ENCODE assay signal across 24 cellular contexts in the genomic region with DNA sequence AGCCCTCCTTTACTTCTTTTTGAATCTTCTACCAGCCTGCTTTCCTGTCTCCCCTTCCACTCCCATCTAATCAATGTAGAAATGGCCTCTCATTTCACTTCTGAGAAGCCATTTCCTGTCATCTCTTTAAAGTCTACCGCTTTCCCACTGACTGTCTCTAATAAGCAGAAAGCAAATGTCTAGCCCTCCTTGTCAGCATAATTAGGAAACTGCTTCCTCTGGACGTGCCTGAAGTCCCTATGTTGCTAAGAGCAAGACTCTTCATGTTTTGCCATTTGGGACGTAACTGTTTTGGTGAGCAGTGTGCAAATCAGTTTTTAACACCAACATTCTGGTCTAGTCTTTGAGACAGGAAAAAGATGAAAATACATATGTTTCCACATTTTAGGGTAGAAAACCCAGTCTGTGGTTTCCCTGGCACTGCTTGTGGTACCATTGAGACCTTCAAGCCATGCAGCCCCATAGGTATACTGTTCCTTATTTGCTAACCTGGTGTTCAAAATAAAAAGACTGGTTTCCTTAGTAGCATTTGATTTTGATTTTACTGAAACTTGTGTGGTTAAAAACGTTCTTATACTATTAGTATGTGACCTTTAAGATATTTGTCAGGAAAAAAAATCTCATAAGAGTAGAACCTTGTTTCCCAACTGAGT. TPM values are rescaled to one million over a fixed set of nuclear protein-coding genes. Genes with fewer than 3 reads are reported as not detected.
DNase-seq lines count a peak whose midpoint lies in the region; ATAC-seq, FAIRE-seq and TF ChIP-seq lines count a peak whose summit lies in the region.
"Had no signal": no experiment of that assay in that cellular context is flagged by ENCODE, and none has a peak within 500 bp of the region (broad histone marks: within the 10 kb centered on the region; RNA-seq: fewer than 3 reads in every experiment).

No MANE protein-coding gene starts in this region.

- no peak overlapping the region for H2BK15ac ChIP-seq in neuronal stem cell (ENCODE audit: low read length)

- ATAC-seq in activated CD8-positive, alpha-beta memory T cell treated with anti-CD3 and anti-CD28 coated beads, Interleukin-2, amount 10 ng/mL, durations not matched to agents 7 days and 5 days, result peak; percentile 62
- peak; percentile 89 to 92 for ATAC-seq in stimulated activated naive B cell treated with anti-CD40 and anti-IgM and Interleukin-4, amounts not matched to agents 10 μg/mL and 1 μg/mL and 100 μg/mL, for 72 hours (replicated peaks)
- ATAC-seq: A549 had no signal

- no TSS peak for BruUV-seq in A673 (replicated peaks; lab: Mats Ljungman, UMichigan)

- no peak overlapping the region for H3K4ac ChIP-seq in neuronal stem cell (ENCODE audit: low read length)

- no peak overlapping the region for H3K4me3 ChIP-seq in A673 (ENCODE audit: low read depth, low read length, poor library complexity, severe bottlenecking)
- no peak overlapping the region for H3K4me3 ChIP-seq in neuronal stem cell (ENCODE audit: low read length in 2 of 2)
- H3K4me3 ChIP-seq: A549, PC-9, sigmoid colon, SJSA1 had no signal

- H2BK120ac ChIP-seq in neuronal stem cell (ENCODE audit: low read depth, low read length), result no peak overlapping the region

- no peak overlapping the region for H3K9ac ChIP-seq in neuronal stem cell (ENCODE audit: low read depth, low read length, poor library complexity)
- H3K9ac ChIP-seq: parathyroid adenoma had no signal

- peaks cover 49% of the 10 kb centered on the region for H3K4me1 Mint-ChIP-seq in activated CD8-positive, alpha-beta memory T cell treated with anti-CD3 and anti-CD28 coated beads, Interleukin-2, amount 10 ng/mL, durations not matched to agents 7 days and 5 days
- peaks cover 48% of the 10 kb centered on the region for H3K4me1 Mint-ChIP-seq in activated naive CD8-positive, alpha-beta T cell (ENCODE audit: low read depth)
- H3K4me1 Mint-ChIP-seq in stimulated activated naive B cell treated with anti-CD40 and anti-IgM and Interleukin-4, amounts not matched to agents 10 μg/mL and 1 μg/mL and 100 μg/mL, for 72 hours, result peaks cover 30 to 52% of the 10 kb centered on the region in 2 donors

- no peak for TF ChIP-seq CTCF in A673 (conservative IDR thresholded peaks at IDR 0.05; ENCODE audit: low read depth, low read length)

- peak overlapping the region; percentile 20 for H3K4me3 Mint-ChIP-seq in activated CD8-positive, alpha-beta memory T cell treated with anti-CD3 and anti-CD28 coated beads, Interleukin-2, amount 10 ng/mL, durations not matched to agents 7 days and 5 days
- H3K4me3 Mint-ChIP-seq in activated naive CD8-positive, alpha-beta T cell, result peak overlapping the region; percentile 50
- H3K4me3 Mint-ChIP-seq in stimulated activated naive B cell treated with anti-CD40 and anti-IgM and Interleukin-4, amounts not matched to agents 10 μg/mL and 1 μg/mL and 100 μg/mL, for 72 hours, result peak overlapping the region; percentile 34 to 41
- H3K4me3 Mint-ChIP-seq: activated B cell treated with CpG ODN at 0.5 μM for 24 hours had no signal

- no peaks in the 10 kb centered on the region for H3K79me1 ChIP-seq in neuronal stem cell (ENCODE audit: low read depth, low read length)

- no peaks in the 10 kb centered on the region for H3K36me3 ChIP-seq in A673 (ENCODE audit: insufficient read depth, low read length, poor library complexity, severe bottlenecking)
- no peaks in the 10 kb centered on the region for H3K36me3 ChIP-seq in neuronal stem cell (replicated peaks in 1 of 2; ENCODE audit: control insufficient read depth in 2 of 2, insufficient read depth in 2 of 2, low read length in 2 of 2)
- H3K36me3 ChIP-seq: sigmoid colon, SJSA1 had no signal

- no peak overlapping the region for H3K18ac ChIP-seq in neuronal stem cell (ENCODE audit: low read length)

- no peak overlapping the region for H2AK5ac ChIP-seq in neuronal stem cell (ENCODE audit: low read depth, low read length)

- H2BK12ac ChIP-seq in neuronal stem cell (ENCODE audit: low read length), result no peak overlapping the region

- intact Hi-C loops in A673 (cut with micrococcal nuclease; ENCODE audit: unreplicated experiment), result no loop called here

- no peak overlapping the region for H3K4me2 ChIP-seq in neuronal stem cell (ENCODE audit: insufficient read depth, low read length, poor library complexity, severe bottlenecking)
- H3K4me2 ChIP-seq: A549, PC-9 had no signal

- POLR2A ChIA-PET in A673 (lab: Charles Lee; ENCODE audit: low non-redundant PET), result no interaction called here

- H3K27me3 ChIP-seq in A673 (replicated peaks; ENCODE audit: insufficient read depth, low read depth, low read length, poor library complexity), result no peaks in the 10 kb centered on the region
- no peaks in the 10 kb centered on the region for H3K27me3 ChIP-seq in neuronal stem cell (ENCODE audit: control insufficient read depth in 3 of 3, insufficient read depth in 3 of 3, low read depth in 1 of 3, low read length in 3 of 3)
- H3K27me3 ChIP-seq: sigmoid colon, SJSA1 had no signal

- FAIRE-seq in GM19239 (lab: Jason Lieb, UNC), result peak; percentile 83
- FAIRE-seq: A549, frontal cortex had no signal

- no peak overlapping the region for H3K14ac ChIP-seq in neuronal stem cell (ENCODE audit: low read length)

- no peak overlapping the region for H3K23ac ChIP-seq in neuronal stem cell (ENCODE audit: low read depth, low read length, poor library complexity)

- DNase-seq in activated CD8-positive, alpha-beta memory T cell treated with anti-CD3 and anti-CD28 coated beads, Interleukin-2, amount 10 ng/mL, durations not matched to agents 7 days and 5 days, result no peak
- no peak for DNase-seq in activated CD8-positive, alpha-beta memory T cell treated with anti-CD3 and anti-CD28 coated beads for 24 hours
- DNase-seq in GM19239 (ENCODE audit: insufficient read length, low spot score) (no peak), kidney tubule cell (ENCODE audit: low spot score) (no peak), A673 (ENCODE audit: low spot score) (no peak), neuronal stem cell (ENCODE audit: low spot score) (no peak)
- peak; percentile 25 for DNase-seq in stimulated activated naive B cell treated with anti-CD40 and anti-IgM and Interleukin-4, amounts not matched to agents 10 μg/mL and 1 μg/mL and 100 μg/mL, for 72 hours
- DNase-seq: activated B cell treated with CpG ODN at 0.5 μM for 24 hours, C1 segment of cervical spinal cord, DMS153, erythroblast, mammary epithelial cell, MM.1S, NCI-H187 treated with DMSO at 0.1 percent for 48 hours, PC-9, sigmoid colon had no signal

- peaks cover 2% of the 10 kb centered on the region for H3K9me3 Mint-ChIP-seq in activated CD8-positive, alpha-beta memory T cell treated with anti-CD3 and anti-CD28 coated beads, Interleukin-2, amount 10 ng/mL, durations not matched to agents 7 days and 5 days (ENCODE audit: low read depth)
- peaks cover 7% of the 10 kb centered on the region for H3K9me3 Mint-ChIP-seq in activated naive CD8-positive, alpha-beta T cell (ENCODE audit: low read depth)
- no peaks in the 10 kb centered on the region for H3K9me3 Mint-ChIP-seq in stimulated activated naive B cell treated with anti-CD40 and anti-IgM and Interleukin-4, amounts not matched to agents 10 μg/mL and 1 μg/mL and 100 μg/mL, for 72 hours
- H3K9me3 Mint-ChIP-seq: activated B cell treated with CpG ODN at 0.5 μM for 24 hours had no signal

- H4K91ac ChIP-seq in neuronal stem cell (ENCODE audit: low read depth, low read length, poor library complexity), result no peak overlapping the region

- H2AFZ ChIP-seq in neuronal stem cell (ENCODE audit: low read length), result no peak overlapping the region
- H2AFZ ChIP-seq: parathyroid adenoma, PC-9 had no signal

- no CpG with 5 or more reads among the region's 4 CpGs for WGBS in neuronal stem cell (ENCODE audit: extremely low coverage in 2 of 2, insufficient read length in 2 of 2, insufficient replicate concordance in 1 of 2), 2 donors

- H3K9me3 ChIP-seq in A673 (ENCODE audit: low read depth, low read length, poor library complexity, severe bottlenecking) (no peaks in the 10 kb centered on the region), neuronal stem cell (replicated peaks in 1 of 2; ENCODE audit: control insufficient read depth in 2 of 2, insufficient read depth in 1 of 2, low read depth in 1 of 2, low read length in 2 of 2) (no peaks in the 10 kb centered on the region)
- H3K9me3 ChIP-seq: A549, sigmoid colon, SJSA1 had no signal

- H3K4me1 ChIP-seq in A673 (ENCODE audit: insufficient read depth, low read length, poor library complexity, severe bottlenecking), result no peaks in the 10 kb centered on the region
- H3K4me1 ChIP-seq in neuronal stem cell (ENCODE audit: control insufficient read depth in 2 of 2, insufficient read depth in 1 of 2, low read depth in 1 of 2, low read length in 2 of 2), result no peaks in the 10 kb centered on the region
- H3K4me1 ChIP-seq: A549, parathyroid adenoma, sigmoid colon, SJSA1 had no signal

- peak overlapping the region; percentile 86 for H3K27ac Mint-ChIP-seq in activated CD8-positive, alpha-beta memory T cell treated with anti-CD3 and anti-CD28 coated beads, Interleukin-2, amount 10 ng/mL, durations not matched to agents 7 days and 5 days
- peak overlapping the region; percentile 52 for H3K27ac Mint-ChIP-seq in activated naive CD8-positive, alpha-beta T cell
- H3K27ac Mint-ChIP-seq in stimulated activated naive B cell treated with anti-CD40 and anti-IgM and Interleukin-4, amounts not matched to agents 10 μg/mL and 1 μg/mL and 100 μg/mL, for 72 hours, result peak overlapping the region; percentile 59
- H3K27ac Mint-ChIP-seq: activated B cell treated with CpG ODN at 0.5 μM for 24 hours had no signal

- peaks cover 40% of the 10 kb centered on the region for H3K36me3 Mint-ChIP-seq in activated CD8-positive, alpha-beta memory T cell treated with anti-CD3 and anti-CD28 coated beads, Interleukin-2, amount 10 ng/mL, durations not matched to agents 7 days and 5 days
- H3K36me3 Mint-ChIP-seq in activated naive CD8-positive, alpha-beta T cell, result peaks cover 4% of the 10 kb centered on the region
- H3K36me3 Mint-ChIP-seq in stimulated activated naive B cell treated with anti-CD40 and anti-IgM and Interleukin-4, amounts not matched to agents 10 μg/mL and 1 μg/mL and 100 μg/mL, for 72 hours, result peaks cover 8 to 19% of the 10 kb centered on the region in 2 donors

- H3K27ac ChIP-seq in A673 (ENCODE audit: low read depth, low read length, poor library complexity, severe bottlenecking) (no peak overlapping the region), neuronal stem cell (replicated peaks; ENCODE audit: low read length) (no peak overlapping the region)
- H3K27ac ChIP-seq: A549, parathyroid adenoma, PC-9, sigmoid colon, SJSA1 had no signal

- no peaks in the 10 kb centered on the region for H3K27me3 Mint-ChIP-seq in activated CD8-positive, alpha-beta memory T cell treated with anti-CD3 and anti-CD28 coated beads, Interleukin-2, amount 10 ng/mL, durations not matched to agents 7 days and 5 days
- no peaks in the 10 kb centered on the region for H3K27me3 Mint-ChIP-seq in activated naive CD8-positive, alpha-beta T cell
- H3K27me3 Mint-ChIP-seq in stimulated activated naive B cell treated with anti-CD40 and anti-IgM and Interleukin-4, amounts not matched to agents 10 μg/mL and 1 μg/mL and 100 μg/mL, for 72 hours, result no peaks in the 10 kb centered on the region
- H3K27me3 Mint-ChIP-seq: activated B cell treated with CpG ODN at 0.5 μM for 24 hours had no signal

- no peak overlapping the region for H2BK5ac ChIP-seq in neuronal stem cell (ENCODE audit: low read length)

- CTCF ChIA-PET in activated CD8-positive, alpha-beta memory T cell treated with anti-CD3 and anti-CD28 coated beads, Interleukin-2, amount 10 ng/mL, durations not matched to agents 7 days and 5 days (lab: Charles Lee), result interaction anchor here (1.0 to 3.7 kb wide), 5 partner anchors 14 to 28 kb away, joined by 3 to 19 read pairs (median 9); no protein-coding TSS in a partner anchor
- CTCF ChIA-PET in A673 (lab: Charles Lee), result no interaction called here

- H4K8ac ChIP-seq in neuronal stem cell (ENCODE audit: low read depth, low read length), result no peak overlapping the region

RNA-seq across cellular contexts. Expression of gene IFNG, which starts 22.1 kb away (rescaled TPM):
- total RNA-seq in activated CD8-positive, alpha-beta memory T cell treated with anti-CD3 and anti-CD28 coated beads, Interleukin-2, amount 10 ng/mL, durations not matched to agents 7 days and 5 days, result 100 to 1,000 TPM in 1 of 2 experiments, 10 to 100 TPM in 1; 25.7 to 117 TPM
- total RNA-seq in A673 (2021), result not detected in 2 replicates
- not detected for polyA plus RNA-seq in neuronal stem cell (2013, experiment 1 of 2)
- polyA plus RNA-seq in neuronal stem cell (2013, experiment 2 of 2), result not detected
- total RNA-seq: activated B cell treated with CpG ODN at 0.5 μM for 24 hours, cardiac septum, frontal cortex, kidney epithelial cell, mammary epithelial cell, myocyte, PC-9, sigmoid colon, SJSA1 had no signal
- polyA plus RNA-seq: A549, mammary epithelial cell had no signal

Comparison
In these comparisons a context has a peak if more than half of its experiments do, and no peak if none do; other contexts are left out.
1. RNA of gene IFNG, which starts 22.1 kb away (total RNA-seq): 25.7 to 117 TPM in activated CD8-positive, alpha-beta memory T cell treated with anti-CD3 and anti-CD28 coated beads, Interleukin-2, amount 10 ng/mL, durations not matched to agents 7 days and 5 days; not detected in A673; every median in the first group is over 10 times any median in the second.
2. Peak in every context shown above with its lines, with median percentiles within 50 percentile points of each other: H3K27ac Mint-ChIP-seq and H3K4me3 Mint-ChIP-seq.